Comparison of ENCODE assay signal across 19 cellular contexts in the genomic region with DNA sequence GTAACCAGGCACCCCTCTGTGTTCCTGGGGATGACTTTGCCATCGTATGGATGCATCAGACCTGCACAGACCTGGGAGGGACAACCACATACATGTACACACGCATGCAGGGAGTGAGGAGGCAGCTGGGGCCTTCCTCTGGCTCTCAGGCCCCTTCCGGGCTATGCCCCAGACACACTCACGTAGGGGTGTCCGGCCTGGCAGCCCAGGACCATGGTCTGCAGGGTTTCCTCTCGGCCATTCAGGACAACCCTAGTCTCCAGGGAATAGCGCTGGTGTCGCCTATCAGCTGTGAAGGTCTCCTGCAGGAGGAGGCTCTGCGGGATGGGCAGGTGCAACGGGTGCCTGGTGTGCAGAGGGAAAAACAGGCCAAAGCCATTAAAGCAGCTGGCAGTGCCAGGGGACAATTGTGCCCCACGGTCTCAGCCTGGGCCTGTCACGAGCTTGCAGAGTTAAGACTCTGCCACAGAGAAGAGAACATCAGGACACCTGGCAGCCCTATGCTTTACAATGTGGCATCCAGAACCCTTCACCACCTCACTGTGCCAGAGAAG.
DNase-seq lines count a peak whose midpoint lies in the region; ATAC-seq, FAIRE-seq and TF ChIP-seq lines count a peak whose summit lies in the region.
"Had no signal": no experiment of that assay in that cellular context is flagged by ENCODE, and none has a peak within 500 bp of the region (broad histone marks: within the 10 kb centered on the region; RNA-seq: fewer than 3 reads in every experiment).

No MANE protein-coding gene starts in this region.

- no TSS peak for BruUV-seq in HepG2 (replicated peaks; lab: Mats Ljungman, UMichigan)

- H3K79me2 ChIP-seq in HepG2 (ENCODE audit: insufficient read depth, low read length), result no peaks in the 10 kb centered on the region

- WGBS in HepG2 (ENCODE audit: low lambda C conversion rate), result 37% methylated on average over 9 of the region's 12 CpGs

- POLR2A ChIA-PET in HepG2 (lab: Yijun Ruan, JAX), result no interaction called here

- H3K36me3 ChIP-seq in HepG2 (replicated peaks in 1 of 2; ENCODE audit: control insufficient read depth in 1 of 2, insufficient read depth in 2 of 2, low read length in 2 of 2), result no peaks in the 10 kb centered on the region

- peaks cover 9 to 57% of the 10 kb centered on the region in 2 experiments for H3K27me3 ChIP-seq in HepG2 (ENCODE audit: control insufficient read depth in 1 of 2, insufficient read depth in 2 of 2, low read length in 2 of 2)

- H3K27ac ChIP-seq in HepG2 (ENCODE audit: extremely low read length, insufficient read depth, low read length), result no peak overlapping the region
- H3K27ac ChIP-seq: SK-N-MC had no signal

- TF ChIP-seq CTCF in HepG2 (CRISPR knock-in tag; IDR thresholded peaks at IDR 0.05), result no peak

- DNase-seq in DMS53 (lab: John Stamatoyannopoulos, UW) (peak; percentile 8), DMS53 treated with DMSO at 0.1 percent for 48 hours (lab: John Stamatoyannopoulos, UW; ENCODE audit: unreplicated experiment) (no peak), NCI-H1092 treated with DMSO at 0.1 percent for 48 hours (lab: John Stamatoyannopoulos, UW) (peak; percentile 55), NCI-H2171 (lab: John Stamatoyannopoulos, UW) (peak; percentile 48), HepG2 (ENCODE audit: low spot score) (no peak), NCI-H187 treated with DMSO at 0.1 percent for 48 hours (lab: John Stamatoyannopoulos, UW) (no peak), SIG-M5 (lab: John Stamatoyannopoulos, UW) (no peak)
- DNase-seq: 8988T, DMS 273 treated with DMSO at 0.1 percent for 48 hours, GOT3, KBM-7, NCI-H226, Right ventricle myocardium superior, T-helper 1 cell, T-helper 9 cell had no signal

- intact Hi-C loops in HepG2 (cut with micrococcal nuclease; ENCODE audit: unreplicated experiment), result no loop called here

- TF ChIP-seq EP300 in HepG2 (IDR thresholded peaks at IDR 0.05; ENCODE audit: low read depth in 2 of 2, low read length in 2 of 2) (no peak), HepG2 (CRISPR knock-in tag; IDR thresholded peaks at IDR 0.05; ENCODE audit: borderline replicate concordance) (no peak)

- H3K4me3 ChIP-seq in HepG2 (replicated peaks in 1 of 3; ENCODE audit: insufficient read depth in 1 of 3, low read depth in 2 of 3, low read length in 3 of 3), result no peak overlapping the region
- H3K4me3 ChIP-seq: SK-N-MC had no signal

- FAIRE-seq in HepG2 (lab: Jason Lieb, UNC), result no peak
- FAIRE-seq: GM12891 had no signal

- H3K9me3 ChIP-seq in HepG2 (ENCODE audit: low read length), result peaks cover 1% of the 10 kb centered on the region; the same call in 1 of the 2 replicates

- H2AFZ ChIP-seq in HepG2 (ENCODE audit: low read length), result no peak overlapping the region

- no peaks in the 10 kb centered on the region for H3K4me1 ChIP-seq in HepG2 (ENCODE audit: insufficient read depth, low read length)

- ATAC-seq in HepG2 (peak; percentile 12; the same call in 2 of the 3 replicates), HG02970 (IDR thresholded peaks at IDR 0.05; ENCODE audit: low FRiP score, unreplicated experiment) (no peak)
- ATAC-seq: HCT116 had no signal

- in situ Hi-C loops in HepG2 (cut with HindIII; ENCODE audit: extremely low pct_ligation_motif_present, low pct_unique_long_range_greater_than_20kb), result no loop called here

- TF ChIP-seq POLR2A in HepG2 (IDR thresholded peaks at IDR 0.05; ENCODE audit: insufficient read depth in 1 of 2, low read depth in 2 of 2, low read length in 2 of 2), result no peak

- TF ChIP-seq RAD21 in HepG2 (CRISPR knock-in tag; IDR thresholded peaks at IDR 0.05), result no peak

- H4K20me1 ChIP-seq in HepG2 (ENCODE audit: insufficient read depth, low read length), result no peaks in the 10 kb centered on the region

- CTCF ChIA-PET in HepG2 (lab: Yijun Ruan, JAX; ENCODE audit: low intra/inter-chr PET ratio, low total read pairs), result no interaction called here

- no peak overlapping the region for H3K4me2 ChIP-seq in HepG2 (ENCODE audit: low read depth, low read length)

- no peak overlapping the region for H3K9ac ChIP-seq in HepG2 (ENCODE audit: insufficient read depth, low read depth, low read length)

TF ChIP-seq in HepG2, 621 proteins besides CTCF, POLR2A, EP300 and RAD21:
- TF ChIP-seq GPN1 (CRISPR knock-in tag; IDR thresholded peaks at IDR 0.05; ENCODE audit: borderline replicate concordance), result no peak
- 0 out of 2 replicates have a peak, but pooled peaks have one; percentile 55 for TF ChIP-seq HNRNPL (IDR thresholded peaks at IDR 0.05; ENCODE audit: low read depth, low read length)
- TF ChIP-seq, protein P1, sequence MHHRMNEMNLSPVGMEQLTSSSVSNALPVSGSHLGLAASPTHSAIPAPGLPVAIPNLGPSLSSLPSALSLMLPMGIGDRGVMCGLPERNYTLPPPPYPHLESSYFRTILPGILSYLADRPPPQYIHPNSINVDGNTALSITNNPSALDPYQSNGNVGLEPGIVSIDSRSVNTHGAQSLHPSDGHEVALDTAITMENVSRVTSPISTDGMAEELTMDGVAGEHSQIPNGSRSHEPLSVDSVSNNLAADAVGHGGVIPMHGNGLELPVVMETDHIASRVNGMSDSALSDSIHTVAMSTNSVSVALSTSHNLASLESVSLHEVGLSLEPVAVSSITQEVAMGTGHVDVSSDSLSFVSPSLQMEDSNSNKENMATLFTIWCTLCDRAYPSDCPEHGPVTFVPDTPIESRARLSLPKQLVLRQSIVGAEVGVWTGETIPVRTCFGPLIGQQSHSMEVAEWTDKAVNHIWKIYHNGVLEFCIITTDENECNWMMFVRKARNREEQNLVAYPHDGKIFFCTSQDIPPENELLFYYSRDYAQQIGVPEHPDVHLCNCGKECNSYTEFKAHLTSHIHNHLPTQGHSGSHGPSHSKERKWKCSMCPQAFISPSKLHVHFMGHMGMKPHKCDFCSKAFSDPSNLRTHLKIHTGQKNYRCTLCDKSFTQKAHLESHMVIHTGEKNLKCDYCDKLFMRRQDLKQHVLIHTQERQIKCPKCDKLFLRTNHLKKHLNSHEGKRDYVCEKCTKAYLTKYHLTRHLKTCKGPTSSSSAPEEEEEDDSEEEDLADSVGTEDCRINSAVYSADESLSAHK (CRISPR knock-in tag; IDR thresholded peaks at IDR 0.05; ENCODE audit: borderline replicate concordance), result no peak
- no peak for TF ChIP-seq ZNF672 (CRISPR knock-in tag; IDR thresholded peaks at IDR 0.05)
- no peak for TF ChIP-seq ZBTB1 (CRISPR knock-in tag; IDR thresholded peaks at IDR 0.05; ENCODE audit: borderline replicate concordance)
- no peak for TF ChIP-seq POLR2AphosphoS2 (IDR thresholded peaks at IDR 0.05; ENCODE audit: low read depth, low read length)
- no peak for TF ChIP-seq ZNF460 (CRISPR knock-in tag; IDR thresholded peaks at IDR 0.05; ENCODE audit: borderline replicate concordance)
- no peak for TF ChIP-seq SETDB1 (CRISPR knock-in tag; IDR thresholded peaks at IDR 0.05; ENCODE audit: borderline replicate concordance)
- TF ChIP-seq FOXP1 (IDR thresholded peaks at IDR 0.05), result no peak
- no peak for TF ChIP-seq FOXP1 (CRISPR knock-in tag; IDR thresholded peaks at IDR 0.05)
- no peak for TF ChIP-seq ZC3H4 (CRISPR knock-in tag; IDR thresholded peaks at IDR 0.05; ENCODE audit: borderline replicate concordance)
- TF ChIP-seq BHLHE40 (IDR thresholded peaks at IDR 0.05; ENCODE audit: low read length), result no peak
- TF ChIP-seq, protein P2, sequence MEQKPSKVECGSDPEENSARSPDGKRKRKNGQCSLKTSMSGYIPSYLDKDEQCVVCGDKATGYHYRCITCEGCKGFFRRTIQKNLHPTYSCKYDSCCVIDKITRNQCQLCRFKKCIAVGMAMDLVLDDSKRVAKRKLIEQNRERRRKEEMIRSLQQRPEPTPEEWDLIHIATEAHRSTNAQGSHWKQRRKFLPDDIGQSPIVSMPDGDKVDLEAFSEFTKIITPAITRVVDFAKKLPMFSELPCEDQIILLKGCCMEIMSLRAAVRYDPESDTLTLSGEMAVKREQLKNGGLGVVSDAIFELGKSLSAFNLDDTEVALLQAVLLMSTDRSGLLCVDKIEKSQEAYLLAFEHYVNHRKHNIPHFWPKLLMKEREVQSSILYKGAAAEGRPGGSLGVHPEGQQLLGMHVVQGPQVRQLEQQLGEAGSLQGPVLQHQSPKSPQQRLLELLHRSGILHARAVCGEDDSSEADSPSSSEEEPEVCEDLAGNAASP (CRISPR knock-in tag; IDR thresholded peaks at IDR 0.05; ENCODE audit: borderline replicate concordance), result no peak
- TF ChIP-seq NRL (CRISPR knock-in tag; IDR thresholded peaks at IDR 0.05; ENCODE audit: borderline replicate concordance), result 0 out of 2 replicates have a peak, but pooled peaks have one; percentile 38

Comparison
In these comparisons a context has a peak if more than half of its experiments do, and no peak if none do; other contexts are left out.
1. DNase-seq: peak in DMS53 (single experiment), NCI-H1092 treated with DMSO at 0.1 percent for 48 hours (single experiment) and NCI-H2171 (single experiment); none in DMS53 treated with DMSO at 0.1 percent for 48 hours (single experiment), HepG2 (single experiment), NCI-H187 treated with DMSO at 0.1 percent for 48 hours (single experiment) and SIG-M5 (single experiment).